17 cellular contexts compared by ENCODE assay signal in genomic region chr6:56709650-56710049, GRCh38.
DNase-seq lines count a peak whose midpoint lies in the region; ATAC-seq lines count a peak whose summit lies in the region.
"Had no signal": no experiment of that assay in that cellular context is flagged by ENCODE, and none has a peak within 500 bp of the region (broad histone marks: within the 10 kb centered on the region; RNA-seq: fewer than 3 reads in every experiment).

No MANE protein-coding gene starts in this region.

- WGBS in mesenchymal stem cell: 98% methylated on average over 4 of the region's 4 CpGs
- WGBS in trophoblast cell (ENCODE audit: extremely low coverage, insufficient coverage, insufficient read length): no CpG with 5 or more reads among the region's 4 CpGs

- H3K4me2 ChIP-seq in mesenchymal stem cell (ENCODE audit: low read length, poor library complexity, severe bottlenecking) (no peak overlapping the region), trophoblast cell (ENCODE audit: low read length) (no peak overlapping the region)

- H2BK15ac ChIP-seq in mesenchymal stem cell (ENCODE audit: low read depth, poor library complexity, severe bottlenecking): no peak overlapping the region

- H4K8ac ChIP-seq in mesenchymal stem cell (ENCODE audit: low read length) (no peak overlapping the region), trophoblast cell (ENCODE audit: low read depth, low read length) (no peak overlapping the region)

- H4K12ac ChIP-seq in trophoblast cell (ENCODE audit: low read depth, low read length): no peak overlapping the region

- H3K14ac ChIP-seq in mesenchymal stem cell (ENCODE audit: low read length in 2 of 2) (no peak overlapping the region), trophoblast cell (ENCODE audit: low read length) (no peak overlapping the region)

- no peak for ATAC-seq in GM18858 (IDR thresholded peaks at IDR 0.05; ENCODE audit: unreplicated experiment)
- ATAC-seq: activated naive CD8-positive, alpha-beta T cell treated with anti-CD3 and anti-CD28 coated beads, Interleukin-2, amount 50 U/mL, for 24 hours; natural killer cell treated with Interleukin-12 subunit alpha and Interleukin-12 subunit beta and Interleukin-15 and Interleukin-18, amount 100 ng/mL, for 72 hours had no signal

- H4K91ac ChIP-seq in mesenchymal stem cell (ENCODE audit: low read length): peak overlapping the region; percentile 6
- no peak overlapping the region for H4K91ac ChIP-seq in trophoblast cell (ENCODE audit: low read depth, low read length)

- peaks cover 10% of the 10 kb centered on the region for H3K4me1 ChIP-seq in mesenchymal stem cell (ENCODE audit: control insufficient read depth, insufficient read depth, low read depth, low read length)
- peaks cover 5% of the 10 kb centered on the region in 2 experiments for H3K4me1 ChIP-seq in trophoblast cell (ENCODE audit: control insufficient read depth in 1 of 2, insufficient read depth in 2 of 2, low read length in 2 of 2)
- H3K4me1 ChIP-seq: prostate gland, uterus had no signal

- no peaks in the 10 kb centered on the region for H3K9me3 ChIP-seq in mesenchymal stem cell (ENCODE audit: control insufficient read depth, low read length)
- H3K9me3 ChIP-seq in trophoblast cell (ENCODE audit: insufficient read depth, low read depth, low read length): no peaks in the 10 kb centered on the region
- H3K9me3 ChIP-seq: prostate gland, uterus had no signal

- H3K79me2 ChIP-seq in trophoblast cell (ENCODE audit: control insufficient read depth, insufficient read depth, low read length, poor library complexity): no peaks in the 10 kb centered on the region

- H3K4ac ChIP-seq in mesenchymal stem cell (ENCODE audit: low read depth in 1 of 2, low read length in 2 of 2) (peak overlapping the region in 1 of 2 experiments; percentile 71), trophoblast cell (ENCODE audit: low read depth, low read length) (no peak overlapping the region)

- peak overlapping the region; percentile 64 for H3K27ac ChIP-seq in angular gyrus (ENCODE audit: low read depth, low read length)
- peak overlapping the region; percentile 5 for H3K27ac ChIP-seq in mesenchymal stem cell (ENCODE audit: low read length, poor library complexity, severe bottlenecking)
- peak overlapping the region; percentile 16 for H3K27ac ChIP-seq in substantia nigra (ENCODE audit: low read depth, low read length, poor library complexity, severe bottlenecking)
- H3K27ac ChIP-seq in trophoblast cell (ENCODE audit: low read depth, low read length): no peak overlapping the region
- H3K27ac ChIP-seq: 22Rv1, prostate gland had no signal

- no peak overlapping the region for H3K18ac ChIP-seq in mesenchymal stem cell (ENCODE audit: low read depth in 1 of 2, low read length in 2 of 2)
- H3K18ac ChIP-seq in trophoblast cell (ENCODE audit: low read length): no peak overlapping the region

- H3K36me3 ChIP-seq in mesenchymal stem cell (ENCODE audit: control insufficient read depth in 1 of 2, insufficient read depth in 2 of 2, low read depth in 1 of 2, low read length in 2 of 2) (no peaks in the 10 kb centered on the region), trophoblast cell (ENCODE audit: control insufficient read depth in 1 of 2, insufficient read depth in 2 of 2, low read length in 2 of 2) (no peaks in the 10 kb centered on the region)
- H3K36me3 ChIP-seq: prostate gland, uterus had no signal

- H2AFZ ChIP-seq in mesenchymal stem cell (ENCODE audit: low read depth, low read length) (no peak overlapping the region), trophoblast cell (ENCODE audit: insufficient read depth, low read length, poor library complexity) (no peak overlapping the region)

- H3K4me3 ChIP-seq in mesenchymal stem cell (ENCODE audit: insufficient read depth in 1 of 2, low read depth in 1 of 2, low read length in 2 of 2) (no peak overlapping the region), trophoblast cell (ENCODE audit: low read depth, low read length) (no peak overlapping the region)
- H3K4me3 ChIP-seq: prostate gland, uterus had no signal

- peak overlapping the region in 1 of 2 experiments; percentile 51 for H2BK12ac ChIP-seq in mesenchymal stem cell (ENCODE audit: low read length in 2 of 2)
- H2BK12ac ChIP-seq in trophoblast cell (ENCODE audit: low read length): no peak overlapping the region

- H2BK5ac ChIP-seq in mesenchymal stem cell (ENCODE audit: low read depth, low read length, poor library complexity, severe bottlenecking): no peak overlapping the region
- H2BK5ac ChIP-seq in trophoblast cell (ENCODE audit: low read depth, low read length, poor library complexity): no peak overlapping the region

- peak; percentile 29 for DNase-seq in NCI-H82 (lab: John Stamatoyannopoulos, UW)
- no peak for DNase-seq in NCI-H82 treated with DMSO at 0.1 percent for 48 hours (lab: John Stamatoyannopoulos, UW; ENCODE audit: unreplicated experiment)
- no peak for DNase-seq in mesenchymal stem cell
- DNase-seq in substantia nigra (lab: John Stamatoyannopoulos, UW): no peak
- no peak for DNase-seq in trophoblast cell
- DNase-seq in islet precursor cell: no peak
- DNase-seq: activated naive CD8-positive, alpha-beta T cell treated with anti-CD3 and anti-CD28 coated beads, Interleukin-2, amount 50 U/mL, for 24 hours; DND-41; foreskin melanocyte; SIG-M5; stimulated activated CD4-positive, alpha-beta T cell treated with anti-CD3 and anti-CD28 coated beads, Interleukin-4, amount 100 ng/mL, for 4 hours; uterus had no signal

- H3K23ac ChIP-seq in mesenchymal stem cell (ENCODE audit: low read length in 2 of 2): no peak overlapping the region
- H3K23ac ChIP-seq in trophoblast cell (ENCODE audit: low read length): no peak overlapping the region

- peak overlapping the region; percentile 77 for H3K9ac ChIP-seq in mesenchymal stem cell (ENCODE audit: low read length)
- H3K9ac ChIP-seq in trophoblast cell (ENCODE audit: low read length): no peak overlapping the region

- H2BK120ac ChIP-seq in mesenchymal stem cell (ENCODE audit: low read depth, low read length): no peak overlapping the region
- H2BK120ac ChIP-seq in trophoblast cell (ENCODE audit: insufficient read depth, low read length, poor library complexity): no peak overlapping the region

- H2AK5ac ChIP-seq in mesenchymal stem cell (ENCODE audit: low read length, severe bottlenecking) (no peak overlapping the region), trophoblast cell (ENCODE audit: low read length) (no peak overlapping the region)

- H3K27me3 ChIP-seq in mesenchymal stem cell (ENCODE audit: control insufficient read depth in 1 of 2, insufficient read depth in 1 of 2, low read length in 2 of 2): no peaks in the 10 kb centered on the region
- no peaks in the 10 kb centered on the region for H3K27me3 ChIP-seq in trophoblast cell (ENCODE audit: insufficient read depth, low read length)
- H3K27me3 ChIP-seq: uterus had no signal

- peaks cover 4% of the 10 kb centered on the region for H3K79me1 ChIP-seq in mesenchymal stem cell (replicated peaks; ENCODE audit: low read length, poor library complexity, severe bottlenecking)
- no peaks in the 10 kb centered on the region for H3K79me1 ChIP-seq in trophoblast cell (ENCODE audit: low read length)
